ENCODE assay signal across 21 cellular contexts in genomic region chr1:110164951-110165350, GRCh38. TPM values are rescaled to one million over a fixed set of nuclear protein-coding genes. Genes with fewer than 3 reads are reported as not detected.
A peak's percentile ranks its signal among the peaks of the same experiment; 100 is the strongest.
DNase-seq lines count a peak whose midpoint lies in the region; ATAC-seq, FAIRE-seq and TF ChIP-seq lines count a peak whose summit lies in the region.
"Had no signal": no experiment of that assay in that cellular context is flagged by ENCODE, and none has a peak within 500 bp of the region (broad histone marks: within the 10 kb centered on the region; RNA-seq: fewer than 3 reads in every experiment).

No MANE protein-coding gene starts in this region.

- H3K27ac ChIP-seq in GM23338 (ENCODE audit: low read depth) (no peak overlapping the region), H1 (ENCODE audit: low read depth, low read length) (no peak overlapping the region)
- H3K27ac ChIP-seq: BLaER1, SK-N-MC had no signal

- no peaks in the 10 kb centered on the region for H3K79me1 ChIP-seq in H1 (ENCODE audit: low read depth, low read length)

- H3K9me3 Mint-ChIP-seq in GM23338, result no peaks in the 10 kb centered on the region
- H3K9me3 Mint-ChIP-seq: T-helper 1 cell treated with Interleukin-12 subunit alpha and Interleukin-12 subunit beta and Interleukin-4 antibody, amounts not matched to agents 30 μg/mL and 1 μg/mL, for 36 hours had no signal

- no peak overlapping the region for H4K8ac ChIP-seq in H1 (ENCODE audit: extremely low read depth, insufficient read depth, low read length)

- no peak overlapping the region for H4K5ac ChIP-seq in H1 (ENCODE audit: insufficient read length, low read depth, low read length)

- H2BK12ac ChIP-seq in H1 (ENCODE audit: low read depth, low read length), result no peak overlapping the region

- no peak overlapping the region for H3K18ac ChIP-seq in H1 (ENCODE audit: extremely low read depth, low read length)

- no peak overlapping the region for H3K4ac ChIP-seq in H1 (replicated peaks; ENCODE audit: insufficient read length, low read depth, low read length)

- no peak overlapping the region for H2BK120ac ChIP-seq in H1 (replicated peaks; ENCODE audit: low read depth, low read length)

- no peak overlapping the region for H3K14ac ChIP-seq in H1 (ENCODE audit: insufficient read length)

- no peak overlapping the region for H3K27ac Mint-ChIP-seq in GM23338
- H3K27ac Mint-ChIP-seq: CD8-positive, alpha-beta memory T cell; T-helper 1 cell treated with Interleukin-12 subunit alpha and Interleukin-12 subunit beta and Interleukin-4 antibody, amounts not matched to agents 30 μg/mL and 1 μg/mL, for 36 hours had no signal

- no peak for TF ChIP-seq POLR2A in H1 (IDR thresholded peaks at IDR 0.05; ENCODE audit: control extremely low read depth in 1 of 2, low read depth in 2 of 2, low read length in 2 of 2)

- H3K56ac ChIP-seq in H1 (replicated peaks; ENCODE audit: insufficient read length, low read depth, low read length), result no peak overlapping the region

- DNase-seq in BE2C, result peak; percentile 54
- no peak for DNase-seq in GM23338 (ENCODE audit: low spot score)
- DNase-seq in NCI-H69 (lab: John Stamatoyannopoulos, UW), result peak; percentile 25
- no peak for DNase-seq in H1 (ENCODE audit: low read depth in 1 of 2, low spot score in 2 of 2)
- DNase-seq in EL, result no peak
- no peak for DNase-seq in D721Med (ENCODE audit: insufficient read length, low spot score)
- DNase-seq in sciatic nerve (ENCODE audit: low spot score), result no peak
- DNase-seq: CD8-positive, alpha-beta memory T cell; Karpas-422; NCI-H1436 treated with DMSO at 0.1 percent for 48 hours; NCI-H2081; NCI-H2227 treated with DMSO at 0.1 percent for 48 hours; NCI-H526; NK-92 treated with Interleukin-12 subunit alpha and Interleukin-12 subunit beta, amount 100 ng/mL, for 24 hours; PC-3 had no signal

- H3K36me3 Mint-ChIP-seq in GM23338 (ENCODE audit: low read depth), result no peaks in the 10 kb centered on the region

- peaks cover 6% of the 10 kb centered on the region for H3K27me3 Mint-ChIP-seq in GM23338 (ENCODE audit: insufficient read depth, low read depth, poor library complexity)

- no peak overlapping the region for H4K91ac ChIP-seq in H1 (replicated peaks; ENCODE audit: insufficient read length, low read length)

- H3K9me3 ChIP-seq in BE2C (no peaks in the 10 kb centered on the region), H1 (ENCODE audit: insufficient read depth in 2 of 2, low read depth in 1 of 2, low read length in 1 of 2) (no peaks in the 10 kb centered on the region)
- H3K9me3 ChIP-seq: BLaER1 had no signal

- no peak overlapping the region for H3K4me3 Mint-ChIP-seq in GM23338
- H3K4me3 Mint-ChIP-seq: CD8-positive, alpha-beta memory T cell; T-helper 1 cell treated with Interleukin-12 subunit alpha and Interleukin-12 subunit beta and Interleukin-4 antibody, amounts not matched to agents 30 μg/mL and 1 μg/mL, for 36 hours had no signal

- H3K9me2 ChIP-seq in GM23338 (ENCODE audit: insufficient read depth), result 0 out of 2 replicates have a peak, but pooled peaks cover 4% of the 10 kb centered on the region

- H3K23me2 ChIP-seq in H1 (ENCODE audit: low read depth, low read length), result no peaks in the 10 kb centered on the region

- H3K79me2 ChIP-seq in GM23338 (replicated peaks; ENCODE audit: insufficient read depth) (no peaks in the 10 kb centered on the region), H1 (ENCODE audit: control insufficient read depth in 1 of 2, insufficient read depth in 2 of 2, low read length in 2 of 2) (no peaks in the 10 kb centered on the region)

- no peak overlapping the region for H2BK5ac ChIP-seq in H1 (ENCODE audit: low read depth, low read length)

- no peak overlapping the region for H2BK15ac ChIP-seq in H1 (ENCODE audit: low read length)

- no peak for FAIRE-seq in H1 (lab: Jason Lieb, UNC)
- no peak for FAIRE-seq in D721Med (lab: Jason Lieb, UNC)
- FAIRE-seq: HTR-8/SVneo had no signal

- ATAC-seq in GM23338 (peak; percentile 49; the same call in 2 of the 3 replicates), HG02870 (IDR thresholded peaks at IDR 0.05; ENCODE audit: unreplicated experiment) (no peak), sciatic nerve (no peak)
- ATAC-seq: HCT116, PC-3 had no signal

- no peaks in the 10 kb centered on the region for H3F3A ChIP-seq in GM23338 (replicated peaks; ENCODE audit: low read depth)

- no peak overlapping the region for H3K9ac ChIP-seq in H1 (replicated peaks in 1 of 4; ENCODE audit: extremely low read depth in 1 of 4, low read depth in 3 of 4, low read length in 3 of 4)
- H3K9ac ChIP-seq: BLaER1 had no signal

- no peak overlapping the region for H2AK5ac ChIP-seq in H1 (ENCODE audit: low read depth, low read length)

- H2AFZ ChIP-seq in GM23338 (no peak overlapping the region), H1 (ENCODE audit: low read length) (no peak overlapping the region)

- H3K27me3 ChIP-seq in BE2C, result no peaks in the 10 kb centered on the region
- H3K27me3 ChIP-seq in GM23338 (ENCODE audit: insufficient read depth), result no peaks in the 10 kb centered on the region
- no peaks in the 10 kb centered on the region for H3K27me3 ChIP-seq in H1 (replicated peaks in 1 of 4; ENCODE audit: control insufficient read depth in 3 of 4, extremely low read depth in 1 of 4, insufficient read depth in 3 of 4, low read length in 3 of 4)

- H3K23ac ChIP-seq in H1 (ENCODE audit: insufficient read length), result no peak overlapping the region

- H3K4me1 Mint-ChIP-seq in GM23338, result peaks cover 5% of the 10 kb centered on the region
- H3K4me1 Mint-ChIP-seq: CD8-positive, alpha-beta memory T cell had no signal

- intact Hi-C loops in sciatic nerve (cut with DNase I), result no loop called here

- H3K36me3 ChIP-seq in BE2C, result no peaks in the 10 kb centered on the region
- no peaks in the 10 kb centered on the region for H3K36me3 ChIP-seq in GM23338 (ENCODE audit: insufficient read depth)
- no peaks in the 10 kb centered on the region for H3K36me3 ChIP-seq in H1 (ENCODE audit: control insufficient read depth in 2 of 4, insufficient read depth in 4 of 4, low read length in 3 of 4)
- H3K36me3 ChIP-seq: BLaER1 had no signal

- H3K4me2 ChIP-seq in GM23338 (no peak overlapping the region), H1 (ENCODE audit: insufficient read depth in 1 of 2, low read depth in 2 of 2, low read length in 2 of 2) (no peak overlapping the region)
- H3K4me2 ChIP-seq: BLaER1 had no signal

- TF ChIP-seq CTCF in BE2C (IDR thresholded peaks at IDR 0.05; ENCODE audit: low read depth, low read length) (no peak), GM23338 (conservative IDR thresholded peaks at IDR 0.05; ENCODE audit: low read depth in 2 of 2) (no peak), H1 (IDR thresholded peaks at IDR 0.05; ENCODE audit: control extremely low read depth in 1 of 3, insufficient read depth in 1 of 3, low read depth in 1 of 3, low read length in 3 of 3) (no peak), D721Med (IDR thresholded peaks at IDR 0.05; ENCODE audit: insufficient read depth, missing control alignments) (no peak)

- CTCF ChIA-PET in H1 (lab: Charles Lee; ENCODE audit: partially characterized antibody), result interaction anchor here (0.6 to 4.6 kb wide), 10 partner anchors 10 to 296 kb away, joined by 3 to 19 read pairs (median 4); partner anchors contain the start of gene SLC6A17

- H3K4me3 ChIP-seq in BE2C (ENCODE audit: low read depth, low read length), result no peak overlapping the region
- no peak overlapping the region for H3K4me3 ChIP-seq in GM23338
- H3K4me3 ChIP-seq in H1 (ENCODE audit: extremely low read depth in 1 of 4, insufficient read depth in 2 of 4, low read depth in 3 of 4, low read length in 4 of 4), result no peak overlapping the region
- H3K4me3 ChIP-seq: BLaER1, SK-N-MC had no signal

- no peak for TF ChIP-seq EP300 in H1 (IDR thresholded peaks at IDR 0.05; ENCODE audit: borderline replicate concordance in 1 of 2, low read depth in 2 of 2, low read length in 2 of 2)

- no peak for TF ChIP-seq RAD21 in H1 (IDR thresholded peaks at IDR 0.05 in 1 of 2, conservative IDR thresholded peaks at IDR 0.05 in 1 of 2; ENCODE audit: low read depth in 2 of 2, low read length in 2 of 2)

- POLR2A ChIA-PET in H1 (lab: Charles Lee; ENCODE audit: partially characterized antibody), result no interaction called here

- no peaks in the 10 kb centered on the region for H4K20me1 ChIP-seq in GM23338 (replicated peaks; ENCODE audit: insufficient read depth)
- H4K20me1 ChIP-seq in H1 (replicated peaks in 1 of 2; ENCODE audit: control insufficient read depth in 1 of 2, insufficient read depth in 2 of 2, low read length in 2 of 2), result no peaks in the 10 kb centered on the region
- H4K20me1 ChIP-seq: BLaER1 had no signal

- no peak overlapping the region for H2BK20ac ChIP-seq in H1 (ENCODE audit: low read length)

- peaks cover 8% of the 10 kb centered on the region for H3K4me1 ChIP-seq in BE2C
- no peaks in the 10 kb centered on the region for H3K4me1 ChIP-seq in GM23338 (ENCODE audit: insufficient read depth)
- no peaks in the 10 kb centered on the region; a peak in 1 of 7 replicates for H3K4me1 ChIP-seq in H1 (replicated peaks in 1 of 4; ENCODE audit: control insufficient read depth in 3 of 4, insufficient read depth in 4 of 4, low read length in 3 of 4)
- H3K4me1 ChIP-seq: BLaER1 had no signal

- 70% methylated on average over 9 of the region's 9 CpGs; no CpG with 5 or more reads in 1 of the 2 experiments for WGBS in H1 (ENCODE audit: extremely low coverage in 1 of 2, insufficient coverage in 1 of 2, insufficient read length in 1 of 2, insufficient replicate concordance in 2 of 2, low coverage in 1 of 2, low lambda C conversion rate in 2 of 2, missing lambda C conversion rate in 1 of 2), 2 experiments

RNA-seq across cellular contexts. Expression of gene SLC6A17, which starts 14.7 kb away (rescaled TPM):
- 15.5 TPM for polyA plus RNA-seq in BE2C (2012; ENCODE audit: insufficient read depth, insufficient read length, low read depth)
- 0.17 and 0.27 TPM in 2 replicates for total RNA-seq in GM23338 (2014; rRNA removed; shearing (Covaris generic))
- polyA plus RNA-seq in GM23338 (2016; fragmentation: Nextera tagmentation; extraction: Ambion mirVana) (0.03 and 0.16 TPM in 2 replicates), H1 (2011; rRNA removed) (0.08 and 0.15 TPM in 2 replicates)
- total RNA-seq in H1 (2021; fragmentation: NEBNext Ultra II Directional; extraction: Animal tissue kit (Norgen Biotek cat#: 25700)), result 0.28 and 0.29 TPM in 2 replicates
- polyA plus RNA-seq in H1 (2011; cell fraction: cytosol; rRNA removed), result 0.10 TPM
- polyA plus RNA-seq in H1 (2011; cell fraction: nucleus; rRNA removed), result 1.3 TPM
- 0.24 to 0.34 TPM (median 0.26 TPM) in 4 replicates for polyA plus RNA-seq in H1 (2012, experiment 1 of 2)
- polyA plus RNA-seq in H1 (2012, experiment 2 of 2), result 0.63 TPM
- 0.16 TPM for polyA plus RNA-seq in H1 (2013, experiment 1 of 2)
- polyA plus RNA-seq in H1 (2013, experiment 2 of 2), result 0.17 TPM
- polyA minus RNA-seq in H1 (2011; rRNA and poly(A)+ RNA removed), result 0.16 and 1.2 TPM in 2 replicates
- 0.88 TPM for polyA minus RNA-seq in H1 (2011; cell fraction: cytosol; rRNA and poly(A)+ RNA removed)
- polyA minus RNA-seq in H1 (2011; cell fraction: nucleus; rRNA and poly(A)+ RNA removed), result 1.6 TPM
- total RNA-seq in sciatic nerve, result not detected
- total RNA-seq: PC-3 had no signal
- polyA plus RNA-seq: CD8-positive, alpha-beta memory T cell had no signal

RNA-seq across cellular contexts. Expression of gene KCNC4, which starts 45.2 kb away (rescaled TPM):
- 3.6 TPM for polyA plus RNA-seq in BE2C (2012; ENCODE audit: insufficient read depth, insufficient read length, low read depth)
- 10.5 and 10.7 TPM in 2 replicates for total RNA-seq in GM23338 (2014; rRNA removed; shearing (Covaris generic))
- polyA plus RNA-seq in GM23338 (2016; fragmentation: Nextera tagmentation; extraction: Ambion mirVana) (3.4 and 3.5 TPM in 2 replicates), H1 (2011; rRNA removed) (8.1 and 10.6 TPM in 2 replicates)
- total RNA-seq in H1 (2021; fragmentation: NEBNext Ultra II Directional; extraction: Animal tissue kit (Norgen Biotek cat#: 25700)), result 11.2 TPM in 2 replicates
- 6.5 TPM for polyA plus RNA-seq in H1 (2011; cell fraction: cytosol; rRNA removed)
- polyA plus RNA-seq in H1 (2011; cell fraction: nucleus; rRNA removed), result 24.1 TPM
- 7.0 to 8.7 TPM (median 7.2 TPM) in 4 replicates for polyA plus RNA-seq in H1 (2012, experiment 1 of 2)
- 5.3 TPM for polyA plus RNA-seq in H1 (2012, experiment 2 of 2)
- polyA plus RNA-seq in H1 (2013, experiment 1 of 2), result 5.0 TPM
- 4.6 TPM for polyA plus RNA-seq in H1 (2013, experiment 2 of 2)
- 7.6 and 9.3 TPM in 2 replicates for polyA minus RNA-seq in H1 (2011; rRNA and poly(A)+ RNA removed)
- polyA minus RNA-seq in H1 (2011; cell fraction: cytosol; rRNA and poly(A)+ RNA removed), result 5.2 TPM
- 13.3 TPM for polyA minus RNA-seq in H1 (2011; cell fraction: nucleus; rRNA and poly(A)+ RNA removed)
- total RNA-seq in sciatic nerve, result 15.6 TPM

RNA-seq across cellular contexts. Expression of gene UBL4B, which starts 52.7 kb away (rescaled TPM):
- polyA plus RNA-seq in BE2C (2012; ENCODE audit: insufficient read depth, insufficient read length, low read depth), result 0.49 TPM
- not detected in 2 replicates for total RNA-seq in GM23338 (2014; rRNA removed; shearing (Covaris generic))
- polyA plus RNA-seq in GM23338 (2016; fragmentation: Nextera tagmentation; extraction: Ambion mirVana) (not detected in 2 replicates), H1 (2011; rRNA removed) (0.06 and 0.11 TPM in 2 replicates)
- total RNA-seq in H1 (2021; fragmentation: NEBNext Ultra II Directional; extraction: Animal tissue kit (Norgen Biotek cat#: 25700)), result not detected in 2 replicates
- polyA plus RNA-seq in H1 (2011; cell fraction: cytosol; rRNA removed), result 0.14 TPM
- 0.14 TPM for polyA plus RNA-seq in H1 (2011; cell fraction: nucleus; rRNA removed)
- polyA plus RNA-seq in H1 (2012, experiment 1 of 2), result not detected in 4 replicates
- polyA plus RNA-seq in H1 (2012, experiment 2 of 2), result not detected
- polyA plus RNA-seq in H1 (2013, experiment 1 of 2), result not detected
- polyA plus RNA-seq in H1 (2013, experiment 2 of 2), result not detected
- not detected in 2 replicates for polyA minus RNA-seq in H1 (2011; rRNA and poly(A)+ RNA removed)
- not detected for polyA minus RNA-seq in H1 (2011; cell fraction: cytosol; rRNA and poly(A)+ RNA removed)
- not detected for polyA minus RNA-seq in H1 (2011; cell fraction: nucleus; rRNA and poly(A)+ RNA removed)
- total RNA-seq in sciatic nerve, result not detected
- total RNA-seq: CD8-positive, alpha-beta memory T cell had no signal
- polyA plus RNA-seq: CD8-positive, alpha-beta memory T cell had no signal

Comparison
In these comparisons a context has a peak if more than half of its experiments do, and no peak if none do; other contexts are left out.
1. DNase-seq: peak in BE2C (single experiment) and NCI-H69 (single experiment); none in GM23338 (single experiment), H1 (0 of 2), EL (single experiment), D721Med (single experiment) and sciatic nerve (single experiment).